ENCODE assay signal across 38 cellular contexts in genomic region chr17:58639681-58640080, GRCh38. TPM values are rescaled to one million over a fixed set of nuclear protein-coding genes. Genes with fewer than 3 reads are reported as not detected.
"Had no signal": no experiment of that assay in that cellular context is flagged by ENCODE, and none has a peak within 500 bp of the region (broad histone marks: within the 10 kb centered on the region; RNA-seq: fewer than 3 reads in every experiment).

No MANE protein-coding gene starts in this region.

- H3K27me3 ChIP-seq: MG63 had no signal

- H3K9me3 ChIP-seq: MG63 had no signal

- H3K36me3 ChIP-seq: MG63 had no signal

- DNase-seq: Karpas-422, Kasumi-1, MG63, MM.1S, MV-4-11, NCI-H1048, NCI-H1092, NCI-H1092 treated with DMSO at 0.1 percent for 48 hours, NCI-H1105, NCI-H1105 treated with DMSO at 0.1 percent for 48 hours, NCI-H1417, NCI-H1417 treated with DMSO at 0.1 percent for 48 hours, NCI-H1436, NCI-H1436 treated with DMSO at 0.1 percent for 48 hours, NCI-H146, NCI-H1694, NCI-H1694 treated with DMSO at 0.1 percent for 48 hours, NCI-H187, NCI-H187 treated with DMSO at 0.1 percent for 48 hours, NCI-H1930, NCI-H2029, NCI-H2029 treated with DMSO at 0.1 percent for 48 hours, NCI-H2081, NCI-H2081 treated with DMSO at 0.1 percent for 48 hours, NCI-H2107, NCI-H2171, NCI-H2171 treated with DMSO at 0.1 percent for 48 hours, NCI-H2227 treated with DMSO at 0.1 percent for 48 hours, NCI-H226, NCI-H345, NCI-H446, NCI-H446 treated with DMSO at 0.1 percent for 48 hours, NCI-H510A, NCI-H510A treated with DMSO at 0.1 percent for 48 hours, NCI-H524 had no signal

- H3K4me3 ChIP-seq: MG63 had no signal

RNA-seq across cellular contexts. Expression of gene TEX14, which starts 52.2 kb away (rescaled TPM):
- total RNA-seq: LHCN-M2, M059J, MCF 10A had no signal
